21 cellular contexts compared by ENCODE assay signal in the genomic region with DNA sequence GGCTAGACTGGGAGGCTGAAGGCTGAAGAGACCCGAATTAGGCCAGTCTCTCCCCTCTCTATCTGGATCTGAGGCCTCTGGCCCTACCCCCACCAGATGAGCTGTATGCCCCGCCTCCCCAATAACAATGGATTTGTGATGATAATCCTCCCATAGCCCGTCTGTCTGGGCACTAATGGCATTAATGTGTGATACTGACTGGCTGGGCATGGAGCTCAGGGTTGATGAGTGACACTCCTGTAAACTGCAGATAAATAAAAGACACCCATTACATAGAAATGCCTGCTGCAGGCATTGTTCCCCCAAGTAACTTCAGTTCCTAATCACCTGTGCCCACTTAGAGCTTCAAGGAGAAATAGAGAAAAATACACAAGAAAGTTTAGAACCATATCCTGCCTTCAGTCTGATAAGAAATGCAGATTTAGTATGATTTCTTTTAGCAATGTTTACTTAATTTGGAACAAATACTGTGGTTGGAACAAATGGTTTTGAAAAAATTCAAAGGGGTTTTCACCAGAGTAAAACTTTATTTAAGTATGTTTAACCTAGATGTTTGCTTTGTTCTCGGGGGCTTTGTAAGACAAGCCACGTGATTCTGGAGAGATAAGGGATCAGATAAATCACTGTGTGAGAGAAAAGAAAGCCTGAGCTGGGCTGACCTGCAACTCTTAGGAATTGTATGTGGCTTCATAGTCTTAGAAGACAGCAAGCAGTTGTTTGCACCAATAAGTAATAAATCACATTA.
DNase-seq lines count a peak whose midpoint lies in the region; ATAC-seq and TF ChIP-seq lines count a peak whose summit lies in the region.
"Had no signal": no experiment of that assay in that cellular context is flagged by ENCODE, and none has a peak within 500 bp of the region (broad histone marks: within the 10 kb centered on the region; RNA-seq: fewer than 3 reads in every experiment).

No MANE protein-coding gene starts in this region.

- no peak for ATAC-seq in activated T-helper 17 cell treated with anti-CD3 and anti-CD28 coated beads, Interleukin-2, amount 50 U/mL, for 72 hours (replicated peaks)
- no peak for ATAC-seq in GM21381 (IDR thresholded peaks at IDR 0.05; ENCODE audit: unreplicated experiment)
- ATAC-seq: naive thymus-derived CD8-positive, alpha-beta T cell; T-helper 17 cell had no signal

- no peaks in the 10 kb centered on the region for H3K36me3 Mint-ChIP-seq in activated T-helper 17 cell treated with anti-CD3 and anti-CD28 coated beads, Interleukin-2, amount 50 U/mL, for 72 hours (ENCODE audit: low read depth)
- H3K36me3 Mint-ChIP-seq: activated naive CD8-positive, alpha-beta T cell treated with anti-CD3 and anti-CD28 coated beads, Interleukin-2, amount 10 ng/mL, durations not matched to agents 7 days and 5 days; CD14-positive monocyte; naive thymus-derived CD8-positive, alpha-beta T cell had no signal

- H3K9me3 ChIP-seq in cardiac muscle cell (ENCODE audit: low read depth) = no peaks in the 10 kb centered on the region
- no peaks in the 10 kb centered on the region for H3K9me3 ChIP-seq in WERI-Rb-1 (ENCODE audit: severe bottlenecking)
- H3K9me3 ChIP-seq: esophagus muscularis mucosa, spleen had no signal

- no peak overlapping the region for H2AK5ac ChIP-seq in mesendoderm (ENCODE audit: low read length)

- no peak overlapping the region for H3K9ac ChIP-seq in mesendoderm (ENCODE audit: low read length)

- no peaks in the 10 kb centered on the region for H3K79me1 ChIP-seq in mesendoderm (ENCODE audit: low read length)

- H2BK120ac ChIP-seq in mesendoderm (ENCODE audit: low read depth, low read length) = no peak overlapping the region

- intact Hi-C loops in cardiac septum (cut with DNase I) = no loop called here

- H3K79me2 ChIP-seq in mesendoderm (ENCODE audit: control insufficient read depth, insufficient read depth, low read length) = no peaks in the 10 kb centered on the region

- H3K36me3 ChIP-seq in cardiac muscle cell (peaks cover 30% of the 10 kb centered on the region), WERI-Rb-1 (no peaks in the 10 kb centered on the region; the same call in 1 of the 2 replicates), mesendoderm (ENCODE audit: control insufficient read depth, insufficient read depth, low read length) (no peaks in the 10 kb centered on the region)
- H3K36me3 ChIP-seq: esophagus muscularis mucosa, spleen had no signal

- H3K27me3 ChIP-seq in cardiac muscle cell (no peaks in the 10 kb centered on the region), WERI-Rb-1 (ENCODE audit: insufficient read depth, low read depth, severe bottlenecking) (no peaks in the 10 kb centered on the region), mesendoderm (ENCODE audit: insufficient read depth, low read length, poor library complexity) (no peaks in the 10 kb centered on the region)
- H3K27me3 ChIP-seq: dorsolateral prefrontal cortex, esophagus muscularis mucosa had no signal

- peaks cover 20% of the 10 kb centered on the region for H3K4me1 ChIP-seq in cardiac muscle cell (ENCODE audit: low read depth)
- peaks cover 16% of the 10 kb centered on the region for H3K4me1 ChIP-seq in mesendoderm (ENCODE audit: control insufficient read depth, low read depth, low read length)

- H2BK15ac ChIP-seq in mesendoderm (replicated peaks; ENCODE audit: low read depth) = no peak overlapping the region

- no peak overlapping the region for H3K23ac ChIP-seq in mesendoderm (ENCODE audit: low read length)

- H3K56ac ChIP-seq in mesendoderm (ENCODE audit: low read length) = peak overlapping the region; percentile 64

- H4K8ac ChIP-seq in mesendoderm (ENCODE audit: low read depth, low read length) = no peak overlapping the region

- peak overlapping the region; percentile 63 for H3K18ac ChIP-seq in mesendoderm (ENCODE audit: low read length)

- H3K27me3 Mint-ChIP-seq in activated T-helper 17 cell treated with anti-CD3 and anti-CD28 coated beads, Interleukin-2, amount 50 U/mL, for 72 hours = peaks cover 21% of the 10 kb centered on the region

- TF ChIP-seq CTCF in cardiac muscle cell (IDR thresholded peaks at IDR 0.05; ENCODE audit: low read depth, low read length) (no peak), WERI-Rb-1 (IDR thresholded peaks at IDR 0.05; ENCODE audit: low read depth, low read length) (no peak)

- H3K4me1 Mint-ChIP-seq in activated T-helper 17 cell treated with anti-CD3 and anti-CD28 coated beads, Interleukin-2, amount 50 U/mL, for 72 hours = no peaks in the 10 kb centered on the region
- H3K4me1 Mint-ChIP-seq: activated naive CD8-positive, alpha-beta T cell treated with anti-CD3 and anti-CD28 coated beads, Interleukin-2, amount 10 ng/mL, durations not matched to agents 7 days and 5 days; T-helper 17 cell had no signal

- no CpG with 5 or more reads among the region's 5 CpGs for WGBS in mesendoderm (ENCODE audit: extremely low coverage, insufficient coverage, low lambda C conversion rate)

- no peaks in the 10 kb centered on the region for H3K9me3 Mint-ChIP-seq in activated T-helper 17 cell treated with anti-CD3 and anti-CD28 coated beads, Interleukin-2, amount 50 U/mL, for 72 hours
- H3K9me3 Mint-ChIP-seq: activated naive CD8-positive, alpha-beta T cell treated with anti-CD3 and anti-CD28 coated beads, Interleukin-2, amount 10 ng/mL, durations not matched to agents 7 days and 5 days; naive thymus-derived CD8-positive, alpha-beta T cell had no signal

- no peak overlapping the region for H3K4ac ChIP-seq in mesendoderm (ENCODE audit: low read depth, low read length)

- H4K5ac ChIP-seq in mesendoderm (ENCODE audit: low read length) = no peak overlapping the region

- H2BK5ac ChIP-seq in mesendoderm (ENCODE audit: low read length) = peak overlapping the region; percentile 72

- no peak for DNase-seq in cardiac muscle cell (ENCODE audit: low read depth in 1 of 2, low spot score in 1 of 2)
- no peak for DNase-seq in cardiac septum (ENCODE audit: low spot score)
- peak; percentile 94 for DNase-seq in WERI-Rb-1
- peak; percentile 88 for DNase-seq in mesendoderm
- DNase-seq in COR-L47 (lab: John Stamatoyannopoulos, UW) = no peak
- no peak for DNase-seq in NCI-H1105 (lab: John Stamatoyannopoulos, UW)
- DNase-seq: activated CD4-positive, CD25-positive, alpha-beta regulatory T cell; activated naive CD8-positive, alpha-beta T cell treated with anti-CD3 and anti-CD28 coated beads, Interleukin-2, amount 10 ng/mL, durations not matched to agents 7 days and 5 days; DMS79; dorsolateral prefrontal cortex; mammary epithelial cell; naive thymus-derived CD8-positive, alpha-beta T cell; NCI-H187; SHP77 treated with DMSO at 0.1 percent for 48 hours; spleen; stimulated activated CD8-positive, alpha-beta memory T cell treated with anti-CD3 and anti-CD28 coated beads, Interleukin-4, amount 100 ng/mL, for 48 hours; T-helper 17 cell had no signal

- peak overlapping the region; percentile 49 for H3K27ac ChIP-seq in cardiac muscle cell
- peak overlapping the region; percentile 83 for H3K27ac ChIP-seq in WERI-Rb-1
- H3K27ac ChIP-seq in mesendoderm (ENCODE audit: low read depth, low read length) = peak overlapping the region; percentile 51
- H3K27ac ChIP-seq: esophagus muscularis mucosa, spleen had no signal

- no peak overlapping the region for H3K27ac Mint-ChIP-seq in activated T-helper 17 cell treated with anti-CD3 and anti-CD28 coated beads, Interleukin-2, amount 50 U/mL, for 72 hours
- H3K27ac Mint-ChIP-seq: activated naive CD8-positive, alpha-beta T cell treated with anti-CD3 and anti-CD28 coated beads, Interleukin-2, amount 10 ng/mL, durations not matched to agents 7 days and 5 days; CD14-positive monocyte; T-helper 17 cell had no signal

- H3K4me3 ChIP-seq in cardiac muscle cell = no peak overlapping the region
- H3K4me3 ChIP-seq in WERI-Rb-1 (ENCODE audit: low read depth, low read length) = peak overlapping the region; percentile 32
- H3K4me3 ChIP-seq in mesendoderm (ENCODE audit: low read length) = no peak overlapping the region
- H3K4me3 ChIP-seq: dorsolateral prefrontal cortex, esophagus muscularis mucosa, spleen had no signal

- no peak overlapping the region for H3K4me2 ChIP-seq in mesendoderm (ENCODE audit: low read length)

- no peak overlapping the region for H3K4me3 Mint-ChIP-seq in activated T-helper 17 cell treated with anti-CD3 and anti-CD28 coated beads, Interleukin-2, amount 50 U/mL, for 72 hours
- H3K4me3 Mint-ChIP-seq: activated naive CD8-positive, alpha-beta T cell treated with anti-CD3 and anti-CD28 coated beads, Interleukin-2, amount 10 ng/mL, durations not matched to agents 7 days and 5 days; CD14-positive monocyte; naive thymus-derived CD8-positive, alpha-beta T cell; T-helper 17 cell had no signal

Comparison
In these comparisons a context has a peak if more than half of its experiments do, and no peak if none do; other contexts are left out.
1. DNase-seq: peak in WERI-Rb-1 (single experiment) and mesendoderm (single experiment); none in cardiac muscle cell (0 of 2), cardiac septum (single experiment), COR-L47 (single experiment) and NCI-H1105 (single experiment).
2. Peak in every context shown above with its lines, with median percentiles within 50 percentile points of each other: H3K27ac ChIP-seq.